ENCODE assay signal across 12 cellular contexts in genomic region chr12:128798543-128799341, GRCh38. TPM values are rescaled to one million over a fixed set of nuclear protein-coding genes. Genes with fewer than 3 reads are reported as not detected.
DNase-seq lines count a peak whose midpoint lies in the region; ATAC-seq and TF ChIP-seq lines count a peak whose summit lies in the region.
"Had no signal": no experiment of that assay in that cellular context is flagged by ENCODE, and none has a peak within 500 bp of the region (broad histone marks: within the 10 kb centered on the region; RNA-seq: fewer than 3 reads in every experiment).

No MANE protein-coding gene starts in this region.

- H3K9me3 Mint-ChIP-seq in central memory CD8-positive, alpha-beta T cell = no peaks in the 10 kb centered on the region
- H3K9me3 Mint-ChIP-seq in osteocyte (ENCODE audit: unreplicated experiment) = peaks cover 5% of the 10 kb centered on the region
- H3K9me3 Mint-ChIP-seq: dendritic cell treated with granulocyte-macrophage colony-stimulating factor and Interleukin-4, amounts not matched to agents 40 ng/mL and 50 ng/mL, for 4 days had no signal

- DNase-seq in GM12864 (ENCODE audit: low read depth) (no peak), osteocyte (ENCODE audit: extremely low spot score, unreplicated experiment) (no peak), T-helper 17 cell (no peak), heart right ventricle (no peak), mucosa of gallbladder (ENCODE audit: low spot score) (no peak)
- DNase-seq in central memory CD8-positive, alpha-beta T cell (ENCODE audit: low spot score in 2 of 2) = no peak
- DNase-seq: NCI-H345; stimulated activated naive CD4-positive, alpha-beta T cell; T-helper 1 cell had no signal

- H3K9me3 ChIP-seq in T-helper 17 cell (ENCODE audit: control insufficient read depth, low read length, poor library complexity, severe bottlenecking) = no peaks in the 10 kb centered on the region
- peaks cover 0 to 1% (median 0%) of the 10 kb centered on the region in 11 donors for H3K9me3 ChIP-seq in heart right ventricle

- peak; percentile 20 for ATAC-seq in GM21737 (IDR thresholded peaks at IDR 0.05; ENCODE audit: unreplicated experiment)
- ATAC-seq in central memory CD8-positive, alpha-beta T cell (replicated peaks; ENCODE audit: extremely low read depth, poor library complexity, severe bottlenecking) = no peak
- no peak for ATAC-seq in T-helper 17 cell
- ATAC-seq in HG03025 (IDR thresholded peaks at IDR 0.05; ENCODE audit: low FRiP score, unreplicated experiment) = no peak
- ATAC-seq in heart right ventricle = no peak

- H3K4me3 Mint-ChIP-seq in central memory CD8-positive, alpha-beta T cell = no peak overlapping the region
- no peak overlapping the region for H3K4me3 Mint-ChIP-seq in osteocyte (ENCODE audit: unreplicated experiment)
- H3K4me3 Mint-ChIP-seq in T-helper 17 cell = no peak overlapping the region
- H3K4me3 Mint-ChIP-seq: dendritic cell treated with granulocyte-macrophage colony-stimulating factor and Interleukin-4, amounts not matched to agents 40 ng/mL and 50 ng/mL, for 4 days had no signal

- peaks cover 65% of the 10 kb centered on the region for H3K4me1 Mint-ChIP-seq in central memory CD8-positive, alpha-beta T cell
- H3K4me1 Mint-ChIP-seq in osteocyte (ENCODE audit: unreplicated experiment) = peaks cover 28% of the 10 kb centered on the region
- peaks cover 22% of the 10 kb centered on the region for H3K4me1 Mint-ChIP-seq in T-helper 17 cell

- H3K4me1 ChIP-seq in heart right ventricle = peaks cover 0 to 63% (median 20%) of the 10 kb centered on the region in 9 donors

- intact Hi-C loops in heart right ventricle (cut with DNase I) = no loop called here

- peaks cover 0 to 99% (median 51%) of the 10 kb centered on the region in 9 donors for H3K36me3 ChIP-seq in heart right ventricle

- peak overlapping the region; percentile 7; the same call in 1 of the 2 replicates for H3K4me3 ChIP-seq in GM12864 (ENCODE audit: low read depth, low read length)
- no peak overlapping the region for H3K4me3 ChIP-seq in heart right ventricle

- WGBS in heart right ventricle, 2 donors = 84 to 85% methylated on average over 23 of the region's 23 CpGs

- H3K27me3 ChIP-seq in heart right ventricle = no peaks in the 10 kb centered on the region

- no peak for TF ChIP-seq CTCF in GM12864 (IDR thresholded peaks at IDR 0.05; ENCODE audit: low read depth, low read length, missing control alignments)
- TF ChIP-seq CTCF in osteocyte (IDR thresholded peaks at IDR 0.05) = peak; percentile 21
- TF ChIP-seq CTCF in heart right ventricle (IDR thresholded peaks at IDR 0.05) = peak in 1 of 9 donors; percentile 13

- H3K27ac ChIP-seq in heart right ventricle = no peak overlapping the region

- no peaks in the 10 kb centered on the region for H3K27me3 Mint-ChIP-seq in central memory CD8-positive, alpha-beta T cell
- H3K27me3 Mint-ChIP-seq in osteocyte (ENCODE audit: unreplicated experiment) = no peaks in the 10 kb centered on the region
- H3K27me3 Mint-ChIP-seq in T-helper 17 cell = no peaks in the 10 kb centered on the region
- H3K27me3 Mint-ChIP-seq: dendritic cell treated with granulocyte-macrophage colony-stimulating factor and Interleukin-4, amounts not matched to agents 40 ng/mL and 50 ng/mL, for 4 days had no signal

- H3K27ac Mint-ChIP-seq in central memory CD8-positive, alpha-beta T cell (ENCODE audit: low read depth) = peak overlapping the region; percentile 99
- no peak overlapping the region for H3K27ac Mint-ChIP-seq in osteocyte (ENCODE audit: unreplicated experiment)
- no peak overlapping the region for H3K27ac Mint-ChIP-seq in T-helper 17 cell
- H3K27ac Mint-ChIP-seq: dendritic cell treated with granulocyte-macrophage colony-stimulating factor and Interleukin-4, amounts not matched to agents 40 ng/mL and 50 ng/mL, for 4 days had no signal

- H3K36me3 Mint-ChIP-seq in central memory CD8-positive, alpha-beta T cell (ENCODE audit: insufficient read depth) = peaks cover 71% of the 10 kb centered on the region
- H3K36me3 Mint-ChIP-seq in osteocyte (ENCODE audit: unreplicated experiment) (peaks cover 58% of the 10 kb centered on the region), T-helper 17 cell (ENCODE audit: low read depth) (peaks cover 16% of the 10 kb centered on the region)

RNA-seq across cellular contexts. Expression of gene SLC15A4, which starts 25.0 kb away (rescaled TPM):
- total RNA-seq in osteocyte (29.3 and 34.3 TPM in 2 replicates), T-helper 17 cell (10 to 100 TPM; 15.5 to 17.2 TPM), heart right ventricle (10 to 100 TPM; 14.5 to 23.7 (median 15.5) TPM), mucosa of gallbladder (28.6 TPM)
- 10 to 100 TPM; 14.3 to 15.6 TPM for polyA plus RNA-seq in heart right ventricle

RNA-seq across cellular contexts. Expression of gene GLT1D1, which starts 54.5 kb away (rescaled TPM):
- total RNA-seq in osteocyte (0.11 TPM in 1 of 2 replicates, not detected in the other), T-helper 17 cell (1 to 10 TPM in 1 of 2 donors, under 1 TPM in 1; 0.10 to 1.2 TPM), heart right ventricle (1 to 10 TPM in 4 of 10 donors, under 1 TPM in 5, not detected in 1; 0.24 to 3.3 (median 0.93) TPM), mucosa of gallbladder (3.3 TPM)
- polyA plus RNA-seq in heart right ventricle = under 1 TPM; 0.07 to 0.09 TPM
